In genomic region chr21:44685050-44685449, GRCh38 we compare ENCODE assay signal across 15 cellular contexts. TPM values are rescaled to one million over a fixed set of nuclear protein-coding genes. Genes with fewer than 3 reads are reported as not detected.
"Had no signal": no experiment of that assay in that cellular context is flagged by ENCODE, and none has a peak within 500 bp of the region (broad histone marks: within the 10 kb centered on the region; RNA-seq: fewer than 3 reads in every experiment).

No MANE protein-coding gene starts in this region.

RNA-seq across cellular contexts. Expression of gene KRTAP12-1, which starts 3.1 kb away (rescaled TPM):
- total RNA-seq: naive thymus-derived CD8-positive, alpha-beta T cell; natural killer cell treated with Interleukin-12 subunit alpha and Interleukin-12 subunit beta and Interleukin-15 and Interleukin-18, amount 100 ng/mL, for 72 hours; neural crest cell; omental fat pad; ovary; prostate gland; pulmonary artery endothelial cell; right atrium auricular region; sciatic nerve; smooth muscle cell; spleen; testis; transverse colon; ureter had no signal
- polyA plus RNA-seq: naive thymus-derived CD8-positive, alpha-beta T cell; ovary; smooth muscle cell; spleen; thymus had no signal

RNA-seq across cellular contexts. Expression of gene KRTAP10-12, which starts 11.9 kb away (rescaled TPM):
- total RNA-seq: naive thymus-derived CD8-positive, alpha-beta T cell; natural killer cell treated with Interleukin-12 subunit alpha and Interleukin-12 subunit beta and Interleukin-15 and Interleukin-18, amount 100 ng/mL, for 72 hours; neural crest cell; omental fat pad; ovary; prostate gland; pulmonary artery endothelial cell; right atrium auricular region; sciatic nerve; smooth muscle cell; spleen; testis; transverse colon; ureter had no signal
- polyA plus RNA-seq: naive thymus-derived CD8-positive, alpha-beta T cell; ovary; smooth muscle cell; spleen; thymus had no signal

RNA-seq across cellular contexts. Expression of gene KRTAP12-2, which starts 18.3 kb away (rescaled TPM):
- total RNA-seq: naive thymus-derived CD8-positive, alpha-beta T cell; natural killer cell treated with Interleukin-12 subunit alpha and Interleukin-12 subunit beta and Interleukin-15 and Interleukin-18, amount 100 ng/mL, for 72 hours; neural crest cell; omental fat pad; ovary; prostate gland; pulmonary artery endothelial cell; right atrium auricular region; sciatic nerve; smooth muscle cell; spleen; transverse colon; ureter had no signal
- polyA plus RNA-seq: naive thymus-derived CD8-positive, alpha-beta T cell; ovary; smooth muscle cell; spleen; thymus had no signal

RNA-seq across cellular contexts. Expression of gene TSPEAR, which starts 26.3 kb away (rescaled TPM):
- total RNA-seq: naive thymus-derived CD8-positive, alpha-beta T cell; natural killer cell treated with Interleukin-12 subunit alpha and Interleukin-12 subunit beta and Interleukin-15 and Interleukin-18, amount 100 ng/mL, for 72 hours; neural crest cell; pulmonary artery endothelial cell; right atrium auricular region; sciatic nerve; smooth muscle cell; transverse colon had no signal

RNA-seq across cellular contexts. Expression of gene KRTAP12-3, which starts 27.3 kb away (rescaled TPM):
- total RNA-seq: naive thymus-derived CD8-positive, alpha-beta T cell; natural killer cell treated with Interleukin-12 subunit alpha and Interleukin-12 subunit beta and Interleukin-15 and Interleukin-18, amount 100 ng/mL, for 72 hours; neural crest cell; omental fat pad; ovary; prostate gland; pulmonary artery endothelial cell; right atrium auricular region; sciatic nerve; smooth muscle cell; spleen; testis; transverse colon; ureter had no signal
- polyA plus RNA-seq: naive thymus-derived CD8-positive, alpha-beta T cell; ovary; smooth muscle cell; spleen; thymus had no signal
